12 cellular contexts compared by ENCODE assay signal in genomic region chr15:22930782-22931484, GRCh38. TPM values are rescaled to one million over a fixed set of nuclear protein-coding genes. Genes with fewer than 3 reads are reported as not detected.
DNase-seq lines count a peak whose midpoint lies in the region; ATAC-seq and TF ChIP-seq lines count a peak whose summit lies in the region.
"Had no signal": no experiment of that assay in that cellular context is flagged by ENCODE, and none has a peak within 500 bp of the region (broad histone marks: within the 10 kb centered on the region; RNA-seq: fewer than 3 reads in every experiment).

No MANE protein-coding gene starts in this region.

- peaks cover 11% of the 10 kb centered on the region for H3K4me1 Mint-ChIP-seq in MCF 10A (ENCODE audit: insufficient read depth, unreplicated experiment)
- no peaks in the 10 kb centered on the region for H3K4me1 Mint-ChIP-seq in nephron progenitor cell
- no peaks in the 10 kb centered on the region for H3K4me1 Mint-ChIP-seq in type B pancreatic cell (ENCODE audit: unreplicated experiment)

- no peaks in the 10 kb centered on the region for H3K9me3 Mint-ChIP-seq in MCF 10A (ENCODE audit: unreplicated experiment)
- no peaks in the 10 kb centered on the region for H3K9me3 Mint-ChIP-seq in nephron progenitor cell
- no peaks in the 10 kb centered on the region for H3K9me3 Mint-ChIP-seq in type B pancreatic cell

- peak; percentile 70 for DNase-seq in AG08396 (ENCODE audit: low spot score)
- DNase-seq in NCI-H1694 treated with DMSO at 0.1 percent for 48 hours (lab: John Stamatoyannopoulos, UW) = peak; percentile 17
- peak; percentile 65 for DNase-seq in MCF 10A (ENCODE audit: unreplicated experiment)
- DNase-seq in nephron progenitor cell = no peak
- DNase-seq in type B pancreatic cell (ENCODE audit: extremely low spot score, unreplicated experiment) = no peak
- DNase-seq in OCI-M1 (lab: John Stamatoyannopoulos, UW) = no peak
- DNase-seq in NCI-H82 treated with DMSO at 0.1 percent for 48 hours (lab: John Stamatoyannopoulos, UW; ENCODE audit: unreplicated experiment) = no peak
- DNase-seq: activated CD4-positive, alpha-beta T cell treated with anti-CD3 and anti-CD28 coated beads for 48 hours; activated gamma-delta T cell treated with Interleukin-2 at 50 U/mL for 16 hours; GOT3; uterus had no signal

- BruUV-seq in MCF 10A (replicated peaks; lab: Mats Ljungman, UMichigan) = no TSS peak

- POLR2A ChIA-PET in MCF 10A (lab: Yijun Ruan, JAX) = interaction anchor here (0.6 to 1.2 kb wide), 4 partner anchors 9 to 50 kb away, joined by 3 to 4 read pairs (median 3); partner anchors contain the start of gene CYFIP1

- H3K36me3 Mint-ChIP-seq in MCF 10A (ENCODE audit: insufficient read depth, unreplicated experiment) (peaks cover 61% of the 10 kb centered on the region), nephron progenitor cell (ENCODE audit: low read depth) (peaks cover 60% of the 10 kb centered on the region), type B pancreatic cell (peaks cover 21% of the 10 kb centered on the region)

- H3K27me3 Mint-ChIP-seq in MCF 10A (ENCODE audit: insufficient read depth, unreplicated experiment) (no peaks in the 10 kb centered on the region), nephron progenitor cell (ENCODE audit: low read depth, poor library complexity) (no peaks in the 10 kb centered on the region), type B pancreatic cell (no peaks in the 10 kb centered on the region)

- ATAC-seq in GM21423 (IDR thresholded peaks at IDR 0.05; ENCODE audit: unreplicated experiment) = no peak

- H3K4me3 Mint-ChIP-seq in MCF 10A (ENCODE audit: unreplicated experiment) = no peak overlapping the region
- H3K4me3 Mint-ChIP-seq in nephron progenitor cell = no peak overlapping the region
- no peak overlapping the region for H3K4me3 Mint-ChIP-seq in type B pancreatic cell

- CTCF ChIA-PET in MCF 10A (lab: Yijun Ruan, JAX) = interaction anchor here (0.8 kb wide), 1 partner anchor 536 kb away, joined by 3 read pairs; no protein-coding TSS in a partner anchor

- no peak overlapping the region for H3K27ac Mint-ChIP-seq in MCF 10A (ENCODE audit: low read depth, unreplicated experiment)
- H3K27ac Mint-ChIP-seq in nephron progenitor cell = peak overlapping the region; percentile 74
- no peak overlapping the region for H3K27ac Mint-ChIP-seq in type B pancreatic cell

- TF ChIP-seq CTCF in MCF 10A (IDR thresholded peaks at IDR 0.05; ENCODE audit: unreplicated experiment) (no peak), nephron progenitor cell (IDR thresholded peaks at IDR 0.05) (no peak), type B pancreatic cell (conservative IDR thresholded peaks at IDR 0.05) (no peak)

- intact Hi-C loops in MCF 10A (cut with micrococcal nuclease) = loop anchor here (5.0 kb wide), 1 partner anchor 46 kb away; no protein-coding TSS in a partner anchor

RNA-seq across cellular contexts. Expression of gene CYFIP1, which starts 49.2 kb away (rescaled TPM):
- 85.7 and 99.1 TPM in 2 replicates for total RNA-seq in MCF 10A (2022)
- total RNA-seq in type B pancreatic cell (ENCODE audit: low replicate concordance) = 108 and 118 TPM in 2 replicates

Comparison
In these comparisons a context has a peak if more than half of its experiments do, and no peak if none do; other contexts are left out.
1. DNase-seq: peak in AG08396 (single experiment), NCI-H1694 treated with DMSO at 0.1 percent for 48 hours (single experiment) and MCF 10A (single experiment); none in nephron progenitor cell (single experiment), type B pancreatic cell (single experiment), OCI-M1 (single experiment) and NCI-H82 treated with DMSO at 0.1 percent for 48 hours (single experiment).